9 cellular contexts compared by ENCODE assay signal in the genomic region with DNA sequence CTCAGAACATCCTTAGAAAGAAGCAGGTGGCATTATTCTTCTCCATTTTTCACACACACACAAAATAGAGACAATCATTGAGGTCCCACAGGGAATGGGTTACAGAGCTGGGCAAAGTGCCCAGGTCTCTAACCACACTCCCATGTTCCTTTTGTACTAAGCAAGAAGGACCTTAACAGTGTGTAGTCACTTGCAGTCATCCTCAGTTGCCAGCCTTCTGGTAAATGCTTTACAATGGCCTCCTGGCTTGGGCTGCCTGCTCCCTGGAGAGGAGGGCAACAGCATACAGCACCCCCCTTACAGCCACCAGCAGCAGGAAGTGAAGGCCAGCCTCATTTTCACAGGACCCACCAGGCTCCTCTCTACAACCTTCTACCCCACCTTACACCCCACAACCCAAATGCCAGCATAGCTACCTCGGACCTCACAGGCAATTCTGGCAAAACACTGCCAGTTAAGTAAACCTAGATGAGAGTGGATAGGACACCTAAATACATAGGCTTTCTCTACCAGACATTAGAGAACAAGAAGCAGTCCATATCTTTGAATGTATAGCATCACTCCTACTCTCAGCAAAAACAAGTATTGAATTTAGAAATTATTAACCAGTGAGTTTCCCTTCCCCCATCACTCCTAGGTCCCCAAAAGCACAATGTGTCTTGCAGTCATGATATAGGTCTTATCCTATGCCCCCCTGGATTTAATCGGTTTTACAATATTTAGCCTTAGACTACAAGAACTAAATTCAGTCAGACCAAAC.
DNase-seq lines count a peak whose midpoint lies in the region; ATAC-seq and TF ChIP-seq lines count a peak whose summit lies in the region.
"Had no signal": no experiment of that assay in that cellular context is flagged by ENCODE, and none has a peak within 500 bp of the region (broad histone marks: within the 10 kb centered on the region; RNA-seq: fewer than 3 reads in every experiment).

No MANE protein-coding gene starts in this region.

- H3K36me3 ChIP-seq in SK-N-SH (replicated peaks in 1 of 2; ENCODE audit: control insufficient read depth in 1 of 2, insufficient read depth in 2 of 2, low read length in 1 of 2) (peaks cover 6 to 13% of the 10 kb centered on the region in 2 experiments), mucosa of descending colon (ENCODE audit: low read depth) (no peaks in the 10 kb centered on the region)
- H3K36me3 ChIP-seq: gastrocnemius medialis had no signal

- peak overlapping the region; percentile 21 to 60; a peak in 3 of 4 replicates for H3K27ac ChIP-seq in SK-N-SH (ENCODE audit: low read depth in 2 of 2, low read length in 1 of 2)
- no peak overlapping the region for H3K27ac ChIP-seq in RWPE1
- H3K27ac ChIP-seq: gastrocnemius medialis had no signal

- 56% methylated on average over 2 of the region's 2 CpGs for WGBS in SK-N-SH (ENCODE audit: low lambda C conversion rate)

- POLR2A ChIA-PET in SK-N-SH (lab: Yijun Ruan, JAX) (no interaction called here), RWPE1 (lab: Yijun Ruan, JAX; ENCODE audit: low non-redundant PET) (no interaction called here)

- peak; percentile 67 for ATAC-seq in GM18858 (IDR thresholded peaks at IDR 0.05; ENCODE audit: unreplicated experiment)
- ATAC-seq in HG03139 (IDR thresholded peaks at IDR 0.05; ENCODE audit: unreplicated experiment) = peak; percentile 60
- peak; percentile 36 for ATAC-seq in mucosa of descending colon
- ATAC-seq: gastrocnemius medialis had no signal

- 0 out of 2 replicates have a peak overlapping the region, but pooled peaks have one; percentile 14 for H3K4me2 ChIP-seq in SK-N-SH

- no peak overlapping the region for H3K9ac ChIP-seq in SK-N-SH

- peaks cover 12 to 19% of the 10 kb centered on the region in 2 experiments; a peak in 3 of 4 replicates for H3K4me1 ChIP-seq in SK-N-SH (ENCODE audit: control insufficient read depth in 1 of 2, insufficient read depth in 2 of 2, low read depth in 1 of 2, low read length in 1 of 2)
- H3K4me1 ChIP-seq in mucosa of descending colon (ENCODE audit: low read depth) = no peaks in the 10 kb centered on the region

- no peaks in the 10 kb centered on the region for H3K27me3 ChIP-seq in SK-N-SH (ENCODE audit: insufficient read depth)
- H3K27me3 ChIP-seq: gastrocnemius medialis had no signal

- no peak overlapping the region for H3K4me3 ChIP-seq in SK-N-SH (ENCODE audit: low read depth in 2 of 2, low read length in 1 of 2)
- H3K4me3 ChIP-seq in mucosa of descending colon = no peak overlapping the region
- H3K4me3 ChIP-seq: gastrocnemius medialis had no signal

- no peak overlapping the region for H2AFZ ChIP-seq in SK-N-SH (ENCODE audit: low read depth)

- DNase-seq in SK-N-SH = no peak
- DNase-seq in mucosa of descending colon = no peak
- DNase-seq in inferior parietal cortex (ENCODE audit: extremely low spot score) = no peak
- DNase-seq in NCI-H1048 (lab: John Stamatoyannopoulos, UW) = no peak
- no peak for DNase-seq in NCI-H128 (lab: John Stamatoyannopoulos, UW; ENCODE audit: unreplicated experiment)
- DNase-seq in RWPE1 (ENCODE audit: low spot score) = no peak

- CTCF ChIA-PET in SK-N-SH (lab: Yijun Ruan, JAX) = interaction anchor here (1.2 kb wide), 1 partner anchor 66 kb away, joined by 4 read pairs; no protein-coding TSS in a partner anchor
- CTCF ChIA-PET in RWPE1 (lab: Yijun Ruan, JAX) = no interaction called here

- peaks cover 13% of the 10 kb centered on the region for H3F3A ChIP-seq in SK-N-SH (replicated peaks; ENCODE audit: insufficient read depth)

- no peak for TF ChIP-seq EP300 in SK-N-SH (IDR thresholded peaks at IDR 0.05; ENCODE audit: borderline replicate concordance in 1 of 2, low read depth in 1 of 2, low read length in 1 of 2)

- no peak for TF ChIP-seq RAD21 in SK-N-SH (IDR thresholded peaks at IDR 0.05; ENCODE audit: low read length)

- intact Hi-C loops in mucosa of descending colon (cut with DNase I, micrococcal nuclease) = no loop called here

- H3K9me3 ChIP-seq in SK-N-SH = no peaks in the 10 kb centered on the region
- no peaks in the 10 kb centered on the region for H3K9me3 ChIP-seq in mucosa of descending colon
- H3K9me3 ChIP-seq: gastrocnemius medialis had no signal

- no peaks in the 10 kb centered on the region for H3K9me2 ChIP-seq in SK-N-SH

- peaks cover 96% of the 10 kb centered on the region for H3K79me2 ChIP-seq in SK-N-SH (ENCODE audit: insufficient read depth)

- TF ChIP-seq CTCF in SK-N-SH (IDR thresholded peaks at IDR 0.05) = no peak
- no peak for TF ChIP-seq CTCF in mucosa of descending colon (IDR thresholded peaks at IDR 0.05)
- no peak for TF ChIP-seq CTCF in RWPE1 (conservative IDR thresholded peaks at IDR 0.05; ENCODE audit: low read depth)

- peaks cover 76% of the 10 kb centered on the region for H4K20me1 ChIP-seq in SK-N-SH (ENCODE audit: insufficient read depth)

TF ChIP-seq in SK-N-SH, 30 proteins besides CTCF, POLR2A, EP300 and RAD21:
- TF ChIP-seq IRF3 (IDR thresholded peaks at IDR 0.05; ENCODE audit: low read depth, low read length) = no peak
- TF ChIP-seq YY1 (IDR thresholded peaks at IDR 0.05; ENCODE audit: low read depth) = no peak
- TF ChIP-seq, protein P1, sequence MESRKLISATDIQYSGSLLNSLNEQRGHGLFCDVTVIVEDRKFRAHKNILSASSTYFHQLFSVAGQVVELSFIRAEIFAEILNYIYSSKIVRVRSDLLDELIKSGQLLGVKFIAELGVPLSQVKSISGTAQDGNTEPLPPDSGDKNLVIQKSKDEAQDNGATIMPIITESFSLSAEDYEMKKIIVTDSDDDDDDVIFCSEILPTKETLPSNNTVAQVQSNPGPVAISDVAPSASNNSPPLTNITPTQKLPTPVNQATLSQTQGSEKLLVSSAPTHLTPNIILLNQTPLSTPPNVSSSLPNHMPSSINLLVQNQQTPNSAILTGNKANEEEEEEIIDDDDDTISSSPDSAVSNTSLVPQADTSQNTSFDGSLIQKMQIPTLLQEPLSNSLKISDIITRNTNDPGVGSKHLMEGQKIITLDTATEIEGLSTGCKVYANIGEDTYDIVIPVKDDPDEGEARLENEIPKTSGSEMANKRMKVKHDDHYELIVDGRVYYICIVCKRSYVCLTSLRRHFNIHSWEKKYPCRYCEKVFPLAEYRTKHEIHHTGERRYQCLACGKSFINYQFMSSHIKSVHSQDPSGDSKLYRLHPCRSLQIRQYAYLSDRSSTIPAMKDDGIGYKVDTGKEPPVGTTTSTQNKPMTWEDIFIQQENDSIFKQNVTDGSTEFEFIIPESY (IDR thresholded peaks at IDR 0.05; ENCODE audit: borderline replicate concordance, low read depth) = no peak
- peak; percentile 31; the same call in 1 of the 2 replicates for TF ChIP-seq NFIC (IDR thresholded peaks at IDR 0.05; ENCODE audit: borderline replicate concordance)
TF ChIP-seq in SK-N-SH: peak in this region for 1.
